In genomic region chr2:132439703-132440398, GRCh38 we compare ENCODE assay signal across 1 cellular context.
A peak's percentile ranks its signal among the peaks of the same experiment; 100 is the strongest.
TF ChIP-seq lines count a peak whose summit lies in the region.

No MANE protein-coding gene starts in this region.

TF ChIP-seq in HepG2, 621 proteins besides CTCF, POLR2A, EP300 and RAD21 (continued from another document and continues in another):
- TF ChIP-seq, protein P1, sequence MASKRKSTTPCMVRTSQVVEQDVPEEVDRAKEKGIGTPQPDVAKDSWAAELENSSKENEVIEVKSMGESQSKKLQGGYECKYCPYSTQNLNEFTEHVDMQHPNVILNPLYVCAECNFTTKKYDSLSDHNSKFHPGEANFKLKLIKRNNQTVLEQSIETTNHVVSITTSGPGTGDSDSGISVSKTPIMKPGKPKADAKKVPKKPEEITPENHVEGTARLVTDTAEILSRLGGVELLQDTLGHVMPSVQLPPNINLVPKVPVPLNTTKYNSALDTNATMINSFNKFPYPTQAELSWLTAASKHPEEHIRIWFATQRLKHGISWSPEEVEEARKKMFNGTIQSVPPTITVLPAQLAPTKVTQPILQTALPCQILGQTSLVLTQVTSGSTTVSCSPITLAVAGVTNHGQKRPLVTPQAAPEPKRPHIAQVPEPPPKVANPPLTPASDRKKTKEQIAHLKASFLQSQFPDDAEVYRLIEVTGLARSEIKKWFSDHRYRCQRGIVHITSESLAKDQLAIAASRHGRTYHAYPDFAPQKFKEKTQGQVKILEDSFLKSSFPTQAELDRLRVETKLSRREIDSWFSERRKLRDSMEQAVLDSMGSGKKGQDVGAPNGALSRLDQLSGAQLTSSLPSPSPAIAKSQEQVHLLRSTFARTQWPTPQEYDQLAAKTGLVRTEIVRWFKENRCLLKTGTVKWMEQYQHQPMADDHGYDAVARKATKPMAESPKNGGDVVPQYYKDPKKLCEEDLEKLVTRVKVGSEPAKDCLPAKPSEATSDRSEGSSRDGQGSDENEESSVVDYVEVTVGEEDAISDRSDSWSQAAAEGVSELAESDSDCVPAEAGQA (IDR thresholded peaks at IDR 0.05; ENCODE audit: low read depth), result no peak
- TF ChIP-seq, protein P1 (CRISPR knock-in tag; IDR thresholded peaks at IDR 0.05; ENCODE audit: borderline replicate concordance), result no peak
- TF ChIP-seq MED13 (CRISPR knock-in tag; IDR thresholded peaks at IDR 0.05) (no peak), NFIC (IDR thresholded peaks at IDR 0.05; ENCODE audit: low read length) (no peak), KAT7 (CRISPR knock-in tag; IDR thresholded peaks at IDR 0.05; ENCODE audit: borderline replicate concordance) (no peak), ZNF383 (CRISPR knock-in tag; IDR thresholded peaks at IDR 0.05; ENCODE audit: borderline replicate concordance) (no peak), ZNF34 (CRISPR knock-in tag; IDR thresholded peaks at IDR 0.05; ENCODE audit: borderline replicate concordance) (no peak), RFX3 (CRISPR knock-in tag; IDR thresholded peaks at IDR 0.05) (no peak), ZSCAN22 (CRISPR knock-in tag; IDR thresholded peaks at IDR 0.05) (no peak), FOXC1 (CRISPR knock-in tag; IDR thresholded peaks at IDR 0.05; ENCODE audit: borderline replicate concordance) (no peak), CREB3 (CRISPR knock-in tag; IDR thresholded peaks at IDR 0.05) (no peak), NR2C2 (CRISPR knock-in tag; IDR thresholded peaks at IDR 0.05; ENCODE audit: borderline replicate concordance) (no peak), MLXIP (CRISPR knock-in tag; IDR thresholded peaks at IDR 0.05; ENCODE audit: borderline replicate concordance) (no peak), MED1 (CRISPR knock-in tag; IDR thresholded peaks at IDR 0.05) (peak; percentile 43; the same call in 1 of the 2 replicates), NKX3-1 (CRISPR knock-in tag; IDR thresholded peaks at IDR 0.05) (no peak), BORCS8-MEF2B (CRISPR knock-in tag; IDR thresholded peaks at IDR 0.05) (no peak), ZNF841 (CRISPR knock-in tag; IDR thresholded peaks at IDR 0.05; ENCODE audit: borderline replicate concordance) (no peak), MTERF4 (CRISPR knock-in tag; IDR thresholded peaks at IDR 0.05) (no peak), MAZ (IDR thresholded peaks at IDR 0.05; ENCODE audit: borderline replicate concordance, low read depth, low read length) (no peak), MAZ (CRISPR knock-in tag; IDR thresholded peaks at IDR 0.05; ENCODE audit: low read depth) (no peak), FIP1L1 (IDR thresholded peaks at IDR 0.05; ENCODE audit: borderline replicate concordance, insufficient read depth, low read depth, low read length) (no peak), HNRNPL (IDR thresholded peaks at IDR 0.05; ENCODE audit: low read depth, low read length) (no peak), LRRFIP1 (CRISPR knock-in tag; conservative IDR thresholded peaks at IDR 0.05) (no peak), PRPF4 (IDR thresholded peaks at IDR 0.05; ENCODE audit: low read depth, low read length, poor library complexity, severe bottlenecking) (no peak), TCF7L2 (IDR thresholded peaks at IDR 0.05; ENCODE audit: low read depth, low read length) (no peak), DDIT3 (CRISPR knock-in tag; IDR thresholded peaks at IDR 0.05) (no peak), ZNF326 (CRISPR knock-in tag; IDR thresholded peaks at IDR 0.05; ENCODE audit: borderline replicate concordance) (no peak), ZSCAN9 (CRISPR knock-in tag; IDR thresholded peaks at IDR 0.05; ENCODE audit: borderline replicate concordance) (0 out of 2 replicates have a peak, but pooled peaks have one; percentile 24), KLF11 (CRISPR knock-in tag; IDR thresholded peaks at IDR 0.05) (no peak), ZNF253 (CRISPR knock-in tag; IDR thresholded peaks at IDR 0.05; ENCODE audit: borderline replicate concordance) (no peak), ERF (CRISPR knock-in tag; IDR thresholded peaks at IDR 0.05) (no peak), MAFK (conservative IDR thresholded peaks at IDR 0.05 in 1 of 2, IDR thresholded peaks at IDR 0.05 in 1 of 2; ENCODE audit: low read length in 2 of 2) (no peak), ZMAT3 (CRISPR knock-in tag; conservative IDR thresholded peaks at IDR 0.05) (no peak)
- TF ChIP-seq, protein P2, sequence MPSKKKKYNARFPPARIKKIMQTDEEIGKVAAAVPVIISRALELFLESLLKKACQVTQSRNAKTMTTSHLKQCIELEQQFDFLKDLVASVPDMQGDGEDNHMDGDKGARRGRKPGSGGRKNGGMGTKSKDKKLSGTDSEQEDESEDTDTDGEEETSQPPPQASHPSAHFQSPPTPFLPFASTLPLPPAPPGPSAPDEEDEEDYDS (CRISPR knock-in tag; IDR thresholded peaks at IDR 0.05), result 0 out of 2 replicates have a peak, but pooled peaks have one; percentile 33
- TF ChIP-seq, protein P3, sequence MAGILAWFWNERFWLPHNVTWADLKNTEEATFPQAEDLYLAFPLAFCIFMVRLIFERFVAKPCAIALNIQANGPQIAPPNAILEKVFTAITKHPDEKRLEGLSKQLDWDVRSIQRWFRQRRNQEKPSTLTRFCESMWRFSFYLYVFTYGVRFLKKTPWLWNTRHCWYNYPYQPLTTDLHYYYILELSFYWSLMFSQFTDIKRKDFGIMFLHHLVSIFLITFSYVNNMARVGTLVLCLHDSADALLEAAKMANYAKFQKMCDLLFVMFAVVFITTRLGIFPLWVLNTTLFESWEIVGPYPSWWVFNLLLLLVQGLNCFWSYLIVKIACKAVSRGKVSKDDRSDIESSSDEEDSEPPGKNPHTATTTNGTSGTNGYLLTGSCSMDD (CRISPR knock-in tag; IDR thresholded peaks at IDR 0.05), result no peak
- TF ChIP-seq, protein P4, sequence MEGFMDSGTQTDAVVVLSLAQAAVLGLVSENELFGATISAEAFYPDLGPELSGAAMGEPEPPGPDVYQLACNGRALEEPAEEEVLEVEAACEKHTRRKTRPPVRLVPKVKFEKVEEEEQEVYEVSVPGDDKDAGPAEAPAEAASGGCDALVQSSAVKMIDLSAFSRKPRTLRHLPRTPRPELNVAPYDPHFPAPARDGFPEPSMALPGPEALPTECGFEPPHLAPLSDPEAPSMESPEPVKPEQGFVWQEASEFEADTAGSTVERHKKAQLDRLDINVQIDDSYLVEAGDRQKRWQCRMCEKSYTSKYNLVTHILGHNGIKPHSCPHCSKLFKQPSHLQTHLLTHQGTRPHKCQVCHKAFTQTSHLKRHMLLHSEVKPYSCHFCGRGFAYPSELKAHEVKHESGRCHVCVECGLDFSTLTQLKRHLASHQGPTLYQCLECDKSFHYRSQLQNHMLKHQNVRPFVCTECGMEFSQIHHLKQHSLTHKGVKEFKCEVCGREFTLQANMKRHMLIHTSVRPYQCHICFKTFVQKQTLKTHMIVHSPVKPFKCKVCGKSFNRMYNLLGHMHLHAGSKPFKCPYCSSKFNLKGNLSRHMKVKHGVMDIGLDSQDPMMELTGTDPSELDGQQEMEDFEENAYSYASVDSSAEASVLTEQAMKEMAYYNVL (CRISPR knock-in tag; IDR thresholded peaks at IDR 0.05; ENCODE audit: borderline replicate concordance), result 0 out of 2 replicates have a peak, but pooled peaks have one; percentile 29
- TF ChIP-seq, protein P5, sequence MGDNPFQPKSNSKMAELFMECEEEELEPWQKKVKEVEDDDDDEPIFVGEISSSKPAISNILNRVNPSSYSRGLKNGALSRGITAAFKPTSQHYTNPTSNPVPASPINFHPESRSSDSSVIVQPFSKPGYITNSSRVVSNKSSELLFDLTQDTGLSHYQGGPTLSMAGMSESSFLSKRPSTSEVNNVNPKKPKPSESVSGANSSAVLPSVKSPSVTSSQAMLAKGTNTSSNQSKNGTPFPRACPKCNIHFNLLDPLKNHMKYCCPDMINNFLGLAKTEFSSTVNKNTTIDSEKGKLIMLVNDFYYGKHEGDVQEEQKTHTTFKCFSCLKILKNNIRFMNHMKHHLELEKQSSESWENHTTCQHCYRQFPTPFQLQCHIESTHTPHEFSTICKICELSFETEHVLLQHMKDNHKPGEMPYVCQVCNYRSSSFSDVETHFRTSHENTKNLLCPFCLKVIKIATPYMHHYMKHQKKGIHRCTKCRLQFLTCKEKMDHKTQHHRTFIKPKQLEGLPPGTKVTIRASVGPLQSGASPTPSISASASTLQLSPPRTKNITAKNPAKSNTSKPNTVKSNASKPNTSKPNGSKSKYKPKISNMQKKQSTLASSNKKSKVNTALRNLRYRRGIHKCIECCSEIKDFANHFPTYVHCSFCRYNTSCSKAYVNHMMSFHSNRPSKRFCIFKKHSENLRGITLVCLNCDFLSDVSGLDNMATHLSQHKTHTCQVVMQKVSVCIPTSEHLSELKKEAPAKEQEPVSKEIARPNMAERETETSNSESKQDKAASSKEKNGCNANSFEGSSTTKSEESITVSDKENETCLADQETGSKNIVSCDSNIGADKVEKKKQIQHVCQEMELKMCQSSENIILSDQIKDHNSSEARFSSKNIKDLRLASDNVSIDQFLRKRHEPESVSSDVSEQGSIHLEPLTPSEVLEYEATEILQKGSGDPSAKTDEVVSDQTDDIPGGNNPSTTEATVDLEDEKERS (CRISPR knock-in tag; IDR thresholded peaks at IDR 0.05), result no peak
- TF ChIP-seq, protein P6, sequence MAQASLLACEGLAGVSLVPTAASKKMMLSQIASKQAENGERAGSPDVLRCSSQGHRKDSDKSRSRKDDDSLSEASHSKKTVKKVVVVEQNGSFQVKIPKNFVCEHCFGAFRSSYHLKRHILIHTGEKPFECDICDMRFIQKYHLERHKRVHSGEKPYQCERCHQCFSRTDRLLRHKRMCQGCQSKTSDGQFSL (CRISPR knock-in tag; IDR thresholded peaks at IDR 0.05), result no peak
